Comparison of ENCODE assay signal across 8 cellular contexts in genomic region chr3:153161714-153162512, GRCh38. TPM values are rescaled to one million over a fixed set of nuclear protein-coding genes. Genes with fewer than 3 reads are reported as not detected.
DNase-seq lines count a peak whose midpoint lies in the region; ATAC-seq and TF ChIP-seq lines count a peak whose summit lies in the region.

RAP2B (plus strand) TSS chr3:153162226; CDS start chr3:153162694, 468 bp downstream.

- H3K4me3 ChIP-seq in colonic mucosa = peak within 1 kb of the TSS; percentile 84

- intact Hi-C loops in colonic mucosa (cut with DNase I) = loop anchor here (5.0 kb wide), 1 partner anchor 115 kb away; no protein-coding TSS in a partner anchor
- intact Hi-C loops in left colon (cut with DNase I, micrococcal nuclease) = loop anchor here in 1 of 2 donors (10.0 kb wide), 1 partner anchor 117 kb away; no protein-coding TSS in a partner anchor

- H3K9me3 ChIP-seq in colonic mucosa = no peaks in the 10 kb centered on the region

- peak within 1 kb of the TSS; percentile 84 to 88 for H3K9ac ChIP-seq in colonic mucosa (ENCODE audit: low read depth in 2 of 2, low read length in 2 of 2)

- H3K27ac ChIP-seq in colonic mucosa = peak within 1 kb of the TSS; percentile 97

- H3K36me3 ChIP-seq in colonic mucosa = no peaks in the 10 kb centered on the region

- H3K4me1 ChIP-seq in colonic mucosa = peaks cover 3% of the 10 kb centered on the region

- DNase-seq in AG08395 (ENCODE audit: low spot score) (peak; percentile 97), NCI-H460 (ENCODE audit: extremely low read depth, low read depth) (peak; percentile 88), colonic mucosa (peak; percentile 99), left colon (peak; percentile 97 to 98)
- DNase-seq in activated CD4-positive, alpha-beta T cell treated with anti-CD3 and anti-CD28 coated beads for 48 hours = peak; percentile 97
- DNase-seq in stimulated activated CD4-positive, alpha-beta T cell treated with anti-CD3 and anti-CD28 coated beads, Interleukin-1b, Interleukin-23, amount 100 ng/mL, for 4 hours (ENCODE audit: low read depth in 2 of 2) = peak; percentile 92 to 99

- TF ChIP-seq CTCF in colonic mucosa (IDR thresholded peaks at IDR 0.05) = no peak

- no peaks in the 10 kb centered on the region for H3K27me3 ChIP-seq in colonic mucosa

- peak; percentile 51 for ATAC-seq in GM18909 (IDR thresholded peaks at IDR 0.05; ENCODE audit: poor library complexity, unreplicated experiment)
- peak; percentile 48 for ATAC-seq in HG03159 (IDR thresholded peaks at IDR 0.05; ENCODE audit: unreplicated experiment)
- ATAC-seq in left colon = peak; percentile 79

RNA-seq across cellular contexts. Expression of gene RAP2B, which starts in this region (rescaled TPM):
- total RNA-seq in NCI-H460 (2014; rRNA removed; shearing (Covaris generic)) = 25.0 and 28.8 TPM in 2 replicates
- 5.8 and 6.1 TPM in 2 replicates for polyA plus RNA-seq in NCI-H460 (2014; cell fraction: nucleus; rRNA removed)
- total RNA-seq in colonic mucosa (10 to 100 TPM; 10.6 to 23.5 TPM), left colon (10 to 100 TPM; 10.0 to 18.5 TPM)

Comparison
In these comparisons a context has a peak if more than half of its experiments do, and no peak if none do; other contexts are left out.
1. Peak in every context shown above with its lines: DNase-seq, ATAC-seq, H3K4me3 ChIP-seq and H3K27ac ChIP-seq.